Comparison of ENCODE assay signal across 1 cellular context in genomic region chr10:112792487-112793196, GRCh38.
TF ChIP-seq lines count a peak whose summit lies in the region.

No MANE protein-coding gene starts in this region.

TF ChIP-seq in WTC11, 78 proteins besides CTCF, POLR2A, EP300 and RAD21 (continued from another document):
- no peak for TF ChIP-seq GRHL2 (CRISPR knock-in tag; IDR thresholded peaks at IDR 0.05; ENCODE audit: insufficient replicate concordance, severe bottlenecking)
- TF ChIP-seq NR3C1 (CRISPR knock-in tag; conservative IDR thresholded peaks at IDR 0.05; ENCODE audit: low read depth), result no peak
- TF ChIP-seq ZNF232 (CRISPR knock-in tag; IDR thresholded peaks at IDR 0.05), result no peak
- TF ChIP-seq IRF2 (CRISPR knock-in tag; IDR thresholded peaks at IDR 0.05; ENCODE audit: borderline replicate concordance, low read depth), result no peak
- TF ChIP-seq ELF4 (CRISPR knock-in tag; IDR thresholded peaks at IDR 0.05; ENCODE audit: low read depth), result no peak
- TF ChIP-seq CREB1 (CRISPR knock-in tag; IDR thresholded peaks at IDR 0.05), result no peak
